Comparison of ENCODE assay signal across 30 cellular contexts in genomic region chr2:149489452-149489851, GRCh38.
DNase-seq lines count a peak whose midpoint lies in the region; ATAC-seq and TF ChIP-seq lines count a peak whose summit lies in the region.
"Had no signal": no experiment of that assay in that cellular context is flagged by ENCODE, and none has a peak within 500 bp of the region (broad histone marks: within the 10 kb centered on the region; RNA-seq: fewer than 3 reads in every experiment).

No MANE protein-coding gene starts in this region.

- no peaks in the 10 kb centered on the region for H3K27me3 ChIP-seq in H7 (ENCODE audit: control insufficient read depth, insufficient read depth, low read length)
- no peaks in the 10 kb centered on the region for H3K27me3 ChIP-seq in iPS-15b (ENCODE audit: control insufficient read depth, insufficient read depth, low read length)
- no peaks in the 10 kb centered on the region for H3K27me3 ChIP-seq in trophoblast cell (ENCODE audit: insufficient read depth, low read length)
- H3K27me3 ChIP-seq in psoas muscle (ENCODE audit: insufficient read depth in 3 of 3, low read length in 2 of 3): no peaks in the 10 kb centered on the region
- H3K27me3 ChIP-seq: ovary, upper lobe of left lung had no signal

- no peaks in the 10 kb centered on the region for H3K36me3 ChIP-seq in H7 (replicated peaks; ENCODE audit: control insufficient read depth, insufficient read depth, low read length)
- H3K36me3 ChIP-seq in iPS-15b (ENCODE audit: control insufficient read depth, insufficient read depth, low read length): no peaks in the 10 kb centered on the region
- no peaks in the 10 kb centered on the region for H3K36me3 ChIP-seq in trophoblast cell (ENCODE audit: control insufficient read depth in 1 of 2, insufficient read depth in 2 of 2, low read length in 2 of 2)
- H3K36me3 ChIP-seq in psoas muscle (ENCODE audit: insufficient read depth in 1 of 2, low read depth in 1 of 2): no peaks in the 10 kb centered on the region
- H3K36me3 ChIP-seq: heart right ventricle, ovary, spleen, upper lobe of left lung had no signal

- H3K27ac Mint-ChIP-seq in CD14-positive monocyte: no peak overlapping the region
- H3K27ac Mint-ChIP-seq: activated T-cell treated with anti-CD3 and anti-CD28 coated beads, Interleukin-2, amount 50 U/mL, for 72 hours; brain; immature natural killer cell; naive thymus-derived CD4-positive, alpha-beta T cell had no signal

- peaks cover 0 to 2% (median 0%) of the 10 kb centered on the region in 7 donors for H3K9me3 Mint-ChIP-seq in CD14-positive monocyte
- H3K9me3 Mint-ChIP-seq: activated T-cell treated with anti-CD3 and anti-CD28 coated beads, Interleukin-2, amount 50 U/mL, for 72 hours had no signal

- intact Hi-C loops in psoas muscle (cut with DNase I) (no loop called here), CD14-positive monocyte (cut with micrococcal nuclease) (no loop called here)

- H4K12ac ChIP-seq in trophoblast cell (ENCODE audit: low read depth, low read length): no peak overlapping the region

- no peak overlapping the region for H3K9ac ChIP-seq in iPS-15b (ENCODE audit: low read depth, low read length)
- no peak overlapping the region for H3K9ac ChIP-seq in trophoblast cell (ENCODE audit: low read length)
- H3K9ac ChIP-seq: GM23248 had no signal

- peak overlapping the region; percentile 98 for H2BK12ac ChIP-seq in trophoblast cell (ENCODE audit: low read length)

- peak overlapping the region; percentile 77 for H2BK5ac ChIP-seq in trophoblast cell (ENCODE audit: low read depth, low read length, poor library complexity)

- H3K18ac ChIP-seq in trophoblast cell (ENCODE audit: low read length): peak overlapping the region; percentile 60

- no peak overlapping the region for H3K4me3 Mint-ChIP-seq in CD14-positive monocyte
- H3K4me3 Mint-ChIP-seq: activated T-cell treated with anti-CD3 and anti-CD28 coated beads, Interleukin-2, amount 50 U/mL, for 72 hours; brain; immature natural killer cell; naive thymus-derived CD4-positive, alpha-beta T cell had no signal

- WGBS in trophoblast cell (ENCODE audit: extremely low coverage, insufficient coverage, insufficient read length): no CpG with 5 or more reads among the region's 11 CpGs
- WGBS in psoas muscle, 3 donors: 61 to 65% (median 62%) methylated on average over 11 of the region's 11 CpGs

- TF ChIP-seq CTCF in psoas muscle (IDR thresholded peaks at IDR 0.05) (no peak), CD14-positive monocyte (IDR thresholded peaks at IDR 0.05) (no peak)

- H3K14ac ChIP-seq in trophoblast cell (ENCODE audit: low read length): peak overlapping the region; percentile 65

- peak overlapping the region; percentile 82 for H2AK5ac ChIP-seq in trophoblast cell (ENCODE audit: low read length)

- DNase-seq in H7: peak; percentile 24
- no peak for DNase-seq in trophoblast cell
- DNase-seq in psoas muscle: no peak
- no peak for DNase-seq in CD14-positive monocyte (ENCODE audit: low spot score)
- DNase-seq: activated CD4-positive, alpha-beta T cell treated with anti-CD3 and anti-CD28 coated beads, Interleukin-2, amount 50 U/mL, for 4 hours; activated naive CD4-positive, alpha-beta T cell; activated T-cell treated with anti-CD3 and anti-CD28 coated beads, Interleukin-2, amount 50 U/mL, for 72 hours; effector memory CD4-positive, alpha-beta T cell; GM23248; heart right ventricle; immature natural killer cell; IMR-90; naive thymus-derived CD4-positive, alpha-beta T cell; NCI-H1092 treated with DMSO at 0.1 percent for 48 hours; NCI-H187; NCI-H2171; NCI-H524; ovary; SIG-M5; spleen; SW 1271; upper lobe of left lung had no signal

- H3K4me3 ChIP-seq in H7 (ENCODE audit: insufficient read depth, low read depth, low read length) (no peak overlapping the region), iPS-15b (ENCODE audit: low read depth, low read length) (peak overlapping the region; percentile 30), trophoblast cell (ENCODE audit: low read depth, low read length) (peak overlapping the region; percentile 34), psoas muscle (no peak overlapping the region)
- H3K4me3 ChIP-seq: GM12878, GM23248, heart right ventricle, ovary, spleen, upper lobe of left lung had no signal

- ATAC-seq in psoas muscle (no peak), GM21619 (IDR thresholded peaks at IDR 0.05; ENCODE audit: unreplicated experiment) (no peak), GM21717 (IDR thresholded peaks at IDR 0.05; ENCODE audit: unreplicated experiment) (no peak)
- ATAC-seq: activated T-cell treated with anti-CD3 and anti-CD28 coated beads, Interleukin-2, amount 50 U/mL, for 72 hours; GM12878; left lobe of liver; naive thymus-derived CD4-positive, alpha-beta T cell had no signal

- H3K4ac ChIP-seq in trophoblast cell (ENCODE audit: low read depth, low read length): peak overlapping the region; percentile 26

- peak overlapping the region; percentile 36 for H4K8ac ChIP-seq in trophoblast cell (ENCODE audit: low read depth, low read length)

- no peaks in the 10 kb centered on the region for H3K79me2 ChIP-seq in trophoblast cell (ENCODE audit: control insufficient read depth, insufficient read depth, low read length, poor library complexity)

- no peaks in the 10 kb centered on the region for H3K4me1 Mint-ChIP-seq in CD14-positive monocyte
- H3K4me1 Mint-ChIP-seq: immature natural killer cell; naive thymus-derived CD4-positive, alpha-beta T cell had no signal

- H2AFZ ChIP-seq in trophoblast cell (ENCODE audit: insufficient read depth, low read length, poor library complexity): no peak overlapping the region
- H2AFZ ChIP-seq: GM23248 had no signal

- no peak overlapping the region for H3K4me2 ChIP-seq in trophoblast cell (ENCODE audit: low read length)

- peaks cover 20% of the 10 kb centered on the region for H3K79me1 ChIP-seq in trophoblast cell (ENCODE audit: low read length)

- H3K23ac ChIP-seq in trophoblast cell (ENCODE audit: low read length): peak overlapping the region; percentile 59

- peak overlapping the region; percentile 89 for H4K91ac ChIP-seq in trophoblast cell (ENCODE audit: low read depth, low read length)

- no peaks in the 10 kb centered on the region for H3K36me3 Mint-ChIP-seq in CD14-positive monocyte
- H3K36me3 Mint-ChIP-seq: brain; immature natural killer cell; naive thymus-derived CD4-positive, alpha-beta T cell had no signal

- H3K9me3 ChIP-seq in iPS-15b (ENCODE audit: control insufficient read depth, insufficient read depth, low read length) (no peaks in the 10 kb centered on the region), trophoblast cell (ENCODE audit: insufficient read depth, low read depth, low read length) (no peaks in the 10 kb centered on the region), psoas muscle (no peaks in the 10 kb centered on the region)
- H3K9me3 ChIP-seq: heart right ventricle, ovary, spleen, upper lobe of left lung had no signal

- peak overlapping the region; percentile 18 for H2BK120ac ChIP-seq in trophoblast cell (ENCODE audit: insufficient read depth, low read length, poor library complexity)

- H3K27ac ChIP-seq in angular gyrus (ENCODE audit: low read depth, low read length): peak overlapping the region; percentile 48
- H3K27ac ChIP-seq in trophoblast cell (ENCODE audit: low read depth, low read length): no peak overlapping the region
- H3K27ac ChIP-seq in psoas muscle: no peak overlapping the region
- H3K27ac ChIP-seq: C4-2B, GM23248, heart right ventricle, ovary, spleen, upper lobe of left lung had no signal

- H3K27me3 Mint-ChIP-seq in CD14-positive monocyte (ENCODE audit: low read depth in 3 of 3): peaks cover 1 to 8% (median 4%) of the 10 kb centered on the region in 3 donors

- peaks cover 14% of the 10 kb centered on the region for H3K4me1 ChIP-seq in iPS-15b (ENCODE audit: control insufficient read depth, insufficient read depth, low read length)
- peaks cover 13 to 28% of the 10 kb centered on the region in 2 experiments for H3K4me1 ChIP-seq in trophoblast cell (ENCODE audit: control insufficient read depth in 1 of 2, insufficient read depth in 2 of 2, low read length in 2 of 2)
- no peaks in the 10 kb centered on the region for H3K4me1 ChIP-seq in psoas muscle
- H3K4me1 ChIP-seq: heart right ventricle, spleen, upper lobe of left lung had no signal

Comparison
In these comparisons a context has a peak if more than half of its experiments do, and no peak if none do; other contexts are left out.
1. H3K4me3 ChIP-seq: peak in iPS-15b (single experiment) and trophoblast cell (single experiment); none in H7 (single experiment) and psoas muscle (single experiment).